8 cellular contexts compared by ENCODE assay signal in the genomic region with DNA sequence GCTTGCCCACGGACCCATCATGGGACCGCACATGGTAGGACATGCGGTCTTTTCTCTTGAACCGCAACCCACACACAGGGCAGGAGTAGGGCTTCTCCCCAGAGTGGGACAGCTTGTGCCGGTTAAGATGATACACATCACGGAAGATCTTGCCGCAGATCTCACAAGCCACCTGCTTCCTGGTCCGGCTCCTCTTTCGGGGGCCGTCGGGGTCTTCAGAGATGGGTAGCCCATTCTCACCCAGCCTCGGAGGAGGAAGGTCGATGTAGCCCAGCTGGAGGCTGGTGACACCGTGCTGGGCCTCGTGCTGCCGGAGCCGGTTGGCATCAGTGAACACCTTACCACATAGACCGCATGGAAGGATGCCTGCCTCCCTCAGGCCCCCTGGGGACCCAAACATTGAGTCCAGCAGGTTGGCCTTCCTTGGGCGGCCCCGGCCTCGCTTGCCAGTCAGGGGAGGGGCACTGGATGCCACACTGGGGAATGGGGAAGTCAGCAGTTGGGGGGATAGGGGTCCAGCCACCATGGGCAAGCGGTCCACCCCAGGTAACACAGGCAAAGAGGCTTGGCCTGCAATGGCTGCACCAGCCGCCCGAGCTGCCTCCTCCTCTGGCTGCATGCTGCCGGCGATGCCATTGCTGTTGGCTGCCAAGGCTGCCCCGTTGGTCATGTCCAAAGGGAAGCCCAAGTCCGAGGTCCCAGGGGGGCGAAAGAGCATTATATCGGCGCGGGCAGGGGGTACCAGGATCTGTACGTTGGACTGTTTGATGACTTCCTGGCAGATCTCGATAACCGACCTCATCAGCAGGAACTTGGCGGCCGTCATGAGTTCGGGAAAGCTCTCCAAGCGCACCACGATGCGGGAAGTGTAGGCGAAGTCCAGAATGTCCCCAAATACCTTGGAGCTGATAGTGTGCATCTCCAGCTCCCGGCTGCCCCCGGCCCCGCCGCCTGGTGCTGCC. TPM values are rescaled to one million over a fixed set of nuclear protein-coding genes. Genes with fewer than 3 reads are reported as not detected.
DNase-seq lines count a peak whose midpoint lies in the region; ATAC-seq and TF ChIP-seq lines count a peak whose summit lies in the region.

No MANE protein-coding gene starts in this region.

- TF ChIP-seq CTCF in PC-9 (conservative IDR thresholded peaks at IDR 0.05) (no peak), astrocyte of the spinal cord (IDR thresholded peaks at IDR 0.05; ENCODE audit: low read depth, low read length) (no peak), omental fat pad (IDR thresholded peaks at IDR 0.05) (no peak)

- no peak overlapping the region for H2AFZ ChIP-seq in PC-9

- peaks cover 1 to 6% (median 5%) of the 10 kb centered on the region in 3 donors for H3K27me3 Mint-ChIP-seq in immature natural killer cell (ENCODE audit: low read depth in 3 of 3)

- H3K4me3 Mint-ChIP-seq in immature natural killer cell: peak overlapping the region; percentile 80 to 88 (median 86)

- peaks cover 60% of the 10 kb centered on the region for H3K4me1 ChIP-seq in PC-9 (replicated peaks; ENCODE audit: insufficient read depth)

- no peaks in the 10 kb centered on the region for H3K27me3 ChIP-seq in PC-9 (ENCODE audit: insufficient read depth, low read depth)

- no peaks in the 10 kb centered on the region for H3K9me3 Mint-ChIP-seq in immature natural killer cell

- H3K4me3 ChIP-seq in GM08714 (ENCODE audit: low read length) (peak overlapping the region; percentile 48), PC-9 (peak overlapping the region; percentile 70), astrocyte of the spinal cord (ENCODE audit: low read depth, low read length) (peak overlapping the region; percentile 50)

- no peaks in the 10 kb centered on the region for H4K20me1 ChIP-seq in PC-9 (ENCODE audit: insufficient read depth)

- no peaks in the 10 kb centered on the region for H3K9me2 ChIP-seq in PC-9 (ENCODE audit: insufficient read depth)

- H3K4me1 Mint-ChIP-seq in immature natural killer cell: peaks cover 57 to 61% of the 10 kb centered on the region in 2 donors

- peak overlapping the region; percentile 72 for H3K27ac ChIP-seq in PC-9

- peak overlapping the region; percentile 100 for H3K4me2 ChIP-seq in PC-9

- intact Hi-C loops in PC-9 (cut with micrococcal nuclease; ENCODE audit: unreplicated experiment): no loop called here

- H3K79me2 ChIP-seq in PC-9 (ENCODE audit: low read depth): peaks cover 57% of the 10 kb centered on the region

- POLR2A ChIA-PET in PC-9 (lab: Charles Lee; ENCODE audit: unreplicated experiment): interaction anchor here (0.7 kb wide), 1 partner anchor 512 kb away, joined by 3 read pairs; no protein-coding TSS in a partner anchor

- H3K36me3 Mint-ChIP-seq in immature natural killer cell: peaks cover 0 to 13% (median 3%) of the 10 kb centered on the region in 3 donors

- in situ Hi-C loops in astrocyte of the spinal cord (cut with HindIII; ENCODE audit: low sequenced_read_pairs): no loop called here

- no peaks in the 10 kb centered on the region for H3K9me3 ChIP-seq in PC-9 (ENCODE audit: insufficient read depth, low read depth)

- TSS peak; percentile 19 for BruUV-seq in PC-9 (replicated peaks; lab: Mats Ljungman, UMichigan)

- DNase-seq in PC-9: no peak
- peak; percentile 61 for DNase-seq in astrocyte of the spinal cord (ENCODE audit: low read depth, low spot score)
- peak; percentile 14 to 26 (median 17) for DNase-seq in immature natural killer cell
- peak; percentile 18 to 19 for DNase-seq in stimulated activated CD4-positive, alpha-beta T cell treated with anti-CD3 and anti-CD28 coated beads, Interleukin-1b, Interleukin-23, amount 100 ng/mL, for 4 hours (ENCODE audit: low read depth in 2 of 2)
- no peak for DNase-seq in omental fat pad (ENCODE audit: low spot score)
- DNase-seq in HuH-7 (ENCODE audit: low spot score): no peak

- H3F3A ChIP-seq in PC-9 (ENCODE audit: insufficient read depth, low read depth): peaks cover 40% of the 10 kb centered on the region

- ATAC-seq in HG02970 (IDR thresholded peaks at IDR 0.05; ENCODE audit: low FRiP score, unreplicated experiment) (no peak), omental fat pad (ENCODE audit: low FRiP score) (no peak)

- H3K36me3 ChIP-seq in PC-9 (ENCODE audit: low read depth): peaks cover 22% of the 10 kb centered on the region; the same call in 1 of the 2 replicates

- peak overlapping the region; percentile 74 to 90 (median 77) for H3K27ac Mint-ChIP-seq in immature natural killer cell

- CTCF ChIA-PET in PC-9 (lab: Charles Lee): interaction anchor here (0.6 kb wide), 1 partner anchor 21 kb away, joined by 12 read pairs; no protein-coding TSS in a partner anchor

RNA-seq across cellular contexts. Expression of a gene that starts 1.5 kb away (rescaled TPM):
- total RNA-seq in PC-9 (2021): 27.9 and 28.2 TPM in 2 replicates
- 1 to 10 TPM; 4.5 to 9.1 (median 5.3) TPM for polyA plus RNA-seq in immature natural killer cell
- 10 to 100 TPM; 10.8 to 15.4 (median 14.8) TPM for total RNA-seq in omental fat pad

RNA-seq across cellular contexts. Expression of a gene that starts 52.4 kb away (rescaled TPM):
- total RNA-seq in PC-9 (2021): 15.7 and 17.4 TPM in 2 replicates
- 100 to 1,000 TPM in 1 of 3 donors, 10 to 100 TPM in 2; 88.2 to 136 (median 98.1) TPM for polyA plus RNA-seq in immature natural killer cell
- 10 to 100 TPM; 32.8 to 61.2 (median 47.1) TPM for total RNA-seq in omental fat pad

RNA-seq across cellular contexts. Expression of a gene that starts 54.8 kb away (rescaled TPM):
- total RNA-seq in PC-9 (2021) (60.1 and 73.8 TPM in 2 replicates), omental fat pad (10 to 100 TPM; 59.1 to 88.7 (median 69.2) TPM)
- polyA plus RNA-seq in immature natural killer cell: 100 to 1,000 TPM in 2 of 3 donors, 10 to 100 TPM in 1; 82.0 to 129 (median 105) TPM

Comparison
In these comparisons a context has a peak if more than half of its experiments do, and no peak if none do; other contexts are left out.
1. DNase-seq: peak in astrocyte of the spinal cord (single experiment), immature natural killer cell (3 of 3) and stimulated activated CD4-positive, alpha-beta T cell treated with anti-CD3 and anti-CD28 coated beads, Interleukin-1b, Interleukin-23, amount 100 ng/mL, for 4 hours (2 of 2); none in PC-9 (0 of 2), omental fat pad (single experiment) and HuH-7 (single experiment).
2. Peak in every context shown above with its lines, with median percentiles within 50 percentile points of each other: H3K4me3 ChIP-seq.